Comparison of ENCODE assay signal across 14 cellular contexts in genomic region chr4:156634612-156635011, GRCh38.
DNase-seq lines count a peak whose midpoint lies in the region; ATAC-seq and TF ChIP-seq lines count a peak whose summit lies in the region.
"Had no signal": no experiment of that assay in that cellular context is flagged by ENCODE, and none has a peak within 500 bp of the region (broad histone marks: within the 10 kb centered on the region; RNA-seq: fewer than 3 reads in every experiment).

No MANE protein-coding gene starts in this region.

- no peaks in the 10 kb centered on the region for H3K79me2 ChIP-seq in SK-N-SH (ENCODE audit: insufficient read depth)

- H3K27me3 ChIP-seq in SK-N-SH (ENCODE audit: insufficient read depth) = no peaks in the 10 kb centered on the region
- H3K27me3 ChIP-seq: BLaER1 had no signal

- peaks cover 0 to 10% of the 10 kb centered on the region in 2 experiments; a peak in 2 of 4 replicates for H3K4me1 ChIP-seq in SK-N-SH (ENCODE audit: control insufficient read depth in 1 of 2, insufficient read depth in 2 of 2, low read depth in 1 of 2, low read length in 1 of 2)
- H3K4me1 ChIP-seq: BLaER1 had no signal

- H3K4me1 Mint-ChIP-seq in chondrocyte (ENCODE audit: low read depth) = peaks cover 68% of the 10 kb centered on the region
- H3K4me1 Mint-ChIP-seq: CD8-positive, alpha-beta memory T cell had no signal

- no peaks in the 10 kb centered on the region for H3K9me3 ChIP-seq in SK-N-SH
- H3K9me3 ChIP-seq: BLaER1 had no signal

- H3K27ac ChIP-seq in SK-N-SH (ENCODE audit: low read depth in 2 of 2, low read length in 1 of 2) = peak overlapping the region in 1 of 2 experiments; percentile 19; a peak in 1 of 4 replicates
- H3K27ac ChIP-seq: BLaER1 had no signal

- no peaks in the 10 kb centered on the region for H3K36me3 ChIP-seq in SK-N-SH (replicated peaks in 1 of 2; ENCODE audit: control insufficient read depth in 1 of 2, insufficient read depth in 2 of 2, low read length in 1 of 2)
- H3K36me3 ChIP-seq: BLaER1 had no signal

- POLR2A ChIA-PET in SK-N-SH (lab: Yijun Ruan, JAX) = no interaction called here

- H3K9me2 ChIP-seq in SK-N-SH = no peaks in the 10 kb centered on the region

- ATAC-seq in SK-N-SH treated with all-trans-retinoic acid at 6 μM for 48 hours = no peak
- no peak for ATAC-seq in HG03378 (IDR thresholded peaks at IDR 0.05; ENCODE audit: unreplicated experiment)
- ATAC-seq: PC-3 had no signal

- H3K9ac ChIP-seq in SK-N-SH = no peak overlapping the region
- H3K9ac ChIP-seq: BLaER1 had no signal

- TF ChIP-seq CTCF in SK-N-SH (IDR thresholded peaks at IDR 0.05) (no peak), chondrocyte (IDR thresholded peaks at IDR 0.05) (no peak)

- CTCF ChIA-PET in SK-N-SH (lab: Yijun Ruan, JAX) = no interaction called here

- no peak for TF ChIP-seq EP300 in SK-N-SH (IDR thresholded peaks at IDR 0.05; ENCODE audit: borderline replicate concordance in 1 of 2, low read depth in 1 of 2, low read length in 1 of 2)

- peak overlapping the region; percentile 6 for H3K27ac Mint-ChIP-seq in chondrocyte (ENCODE audit: unreplicated experiment)
- H3K27ac Mint-ChIP-seq: CD8-positive, alpha-beta memory T cell; HFFc6 had no signal

- no peak for TF ChIP-seq RAD21 in SK-N-SH (IDR thresholded peaks at IDR 0.05; ENCODE audit: low read length)

- H3K4me2 ChIP-seq in SK-N-SH = no peak overlapping the region; the same call in 1 of the 2 replicates
- H3K4me2 ChIP-seq: BLaER1 had no signal

- H3K4me3 ChIP-seq in SK-N-SH (ENCODE audit: low read depth in 2 of 2, low read length in 1 of 2) = no peak overlapping the region
- H3K4me3 ChIP-seq: BLaER1 had no signal

- H3F3A ChIP-seq in SK-N-SH (replicated peaks; ENCODE audit: insufficient read depth) = peaks cover 18% of the 10 kb centered on the region

- 63% methylated on average over 1 of the region's 1 CpG for WGBS in SK-N-SH (ENCODE audit: low lambda C conversion rate)

- no peaks in the 10 kb centered on the region for H3K27me3 Mint-ChIP-seq in chondrocyte (ENCODE audit: low read depth)
- H3K27me3 Mint-ChIP-seq: CD8-positive, alpha-beta memory T cell had no signal

- peaks cover 10% of the 10 kb centered on the region for H3K9me3 Mint-ChIP-seq in chondrocyte (ENCODE audit: low read depth)
- H3K9me3 Mint-ChIP-seq: HFFc6 had no signal

- no peak for DNase-seq in SK-N-SH
- no peak for DNase-seq in chondrocyte (ENCODE audit: low spot score)
- peak; percentile 25 for DNase-seq in myocyte (ENCODE audit: low read depth)
- DNase-seq in stimulated activated CD4-positive, alpha-beta T cell treated with anti-CD3 and anti-CD28 coated beads, Interleukin-4, amount 100 ng/mL, for 1 hour = no peak
- DNase-seq in SHP77 (lab: John Stamatoyannopoulos, UW) = no peak
- no peak for DNase-seq in NCI-H510A treated with DMSO at 0.1 percent for 48 hours (lab: John Stamatoyannopoulos, UW)
- DNase-seq: CD8-positive, alpha-beta memory T cell; HFFc6; NCI-H1930; NCI-H774; PC-3 had no signal

- H3K36me3 Mint-ChIP-seq in chondrocyte (ENCODE audit: low read depth) = no peaks in the 10 kb centered on the region
- H3K36me3 Mint-ChIP-seq: CD8-positive, alpha-beta memory T cell had no signal

- peak overlapping the region; percentile 17; the same call in 1 of the 2 replicates for H2AFZ ChIP-seq in SK-N-SH (ENCODE audit: low read depth)

- H4K20me1 ChIP-seq in SK-N-SH (ENCODE audit: insufficient read depth) = no peaks in the 10 kb centered on the region
- H4K20me1 ChIP-seq: BLaER1 had no signal

- no peak overlapping the region for H3K4me3 Mint-ChIP-seq in chondrocyte (ENCODE audit: unreplicated experiment)
- H3K4me3 Mint-ChIP-seq: CD8-positive, alpha-beta memory T cell; HFFc6 had no signal

TF ChIP-seq in SK-N-SH, 30 proteins besides CTCF, POLR2A, EP300 and RAD21:
- TF ChIP-seq RFX5 (IDR thresholded peaks at IDR 0.05; ENCODE audit: low read length) (no peak), YY1 (IDR thresholded peaks at IDR 0.05; ENCODE audit: low read depth) (no peak), TCF12 (IDR thresholded peaks at IDR 0.05) (no peak), MEF2A (IDR thresholded peaks at IDR 0.05; ENCODE audit: borderline replicate concordance, low read depth) (no peak), ELF1 (IDR thresholded peaks at IDR 0.05) (no peak), EZH2phosphoT487 (IDR thresholded peaks at IDR 0.05; ENCODE audit: borderline replicate concordance, low read depth) (no peak), RXRA (IDR thresholded peaks at IDR 0.05; ENCODE audit: borderline replicate concordance, low read depth) (no peak), NRF1 (IDR thresholded peaks at IDR 0.05; ENCODE audit: low read depth, low read length) (no peak), RCOR1 (IDR thresholded peaks at IDR 0.05; ENCODE audit: low read length) (no peak), GABPA (IDR thresholded peaks at IDR 0.05; ENCODE audit: low read depth) (no peak), TAF1 (IDR thresholded peaks at IDR 0.05; ENCODE audit: borderline replicate concordance, low read depth, low read length) (no peak), SMC3 (IDR thresholded peaks at IDR 0.05; ENCODE audit: low read depth, low read length) (no peak), TEAD4 (IDR thresholded peaks at IDR 0.05; ENCODE audit: borderline replicate concordance, insufficient read depth) (no peak), CHD2 (IDR thresholded peaks at IDR 0.05; ENCODE audit: low read length, partially characterized antibody) (no peak)
- TF ChIP-seq, protein P1, sequence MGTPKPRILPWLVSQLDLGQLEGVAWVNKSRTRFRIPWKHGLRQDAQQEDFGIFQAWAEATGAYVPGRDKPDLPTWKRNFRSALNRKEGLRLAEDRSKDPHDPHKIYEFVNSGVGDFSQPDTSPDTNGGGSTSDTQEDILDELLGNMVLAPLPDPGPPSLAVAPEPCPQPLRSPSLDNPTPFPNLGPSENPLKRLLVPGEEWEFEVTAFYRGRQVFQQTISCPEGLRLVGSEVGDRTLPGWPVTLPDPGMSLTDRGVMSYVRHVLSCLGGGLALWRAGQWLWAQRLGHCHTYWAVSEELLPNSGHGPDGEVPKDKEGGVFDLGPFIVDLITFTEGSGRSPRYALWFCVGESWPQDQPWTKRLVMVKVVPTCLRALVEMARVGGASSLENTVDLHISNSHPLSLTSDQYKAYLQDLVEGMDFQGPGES (IDR thresholded peaks at IDR 0.05; ENCODE audit: low read depth, low read length) = no peak

TF ChIP-seq in SK-N-SH treated with all-trans-retinoic acid at 6 μM for 48 hours, 23 proteins besides CTCF, POLR2A, EP300 and RAD21:
- TF ChIP-seq, protein P2, sequence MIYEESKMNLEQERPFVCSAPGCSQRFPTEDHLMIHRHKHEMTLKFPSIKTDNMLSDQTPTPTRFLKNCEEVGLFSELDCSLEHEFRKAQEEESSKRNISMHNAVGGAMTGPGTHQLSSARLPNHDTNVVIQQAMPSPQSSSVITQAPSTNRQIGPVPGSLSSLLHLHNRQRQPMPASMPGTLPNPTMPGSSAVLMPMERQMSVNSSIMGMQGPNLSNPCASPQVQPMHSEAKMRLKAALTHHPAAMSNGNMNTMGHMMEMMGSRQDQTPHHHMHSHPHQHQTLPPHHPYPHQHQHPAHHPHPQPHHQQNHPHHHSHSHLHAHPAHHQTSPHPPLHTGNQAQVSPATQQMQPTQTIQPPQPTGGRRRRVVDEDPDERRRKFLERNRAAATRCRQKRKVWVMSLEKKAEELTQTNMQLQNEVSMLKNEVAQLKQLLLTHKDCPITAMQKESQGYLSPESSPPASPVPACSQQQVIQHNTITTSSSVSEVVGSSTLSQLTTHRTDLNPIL (CRISPR knock-in tag; IDR thresholded peaks at IDR 0.05; ENCODE audit: low read depth) = no peak
- no peak for TF ChIP-seq CSRNP3 (CRISPR knock-in tag; IDR thresholded peaks at IDR 0.05)
